ENCODE assay signal across 10 cellular contexts in genomic region chr2:73202156-73203054, GRCh38. TPM values are rescaled to one million over a fixed set of nuclear protein-coding genes. Genes with fewer than 3 reads are reported as not detected.
DNase-seq lines count a peak whose midpoint lies in the region; ATAC-seq and TF ChIP-seq lines count a peak whose summit lies in the region.
"Had no signal": no experiment of that assay in that cellular context is flagged by ENCODE, and none has a peak within 500 bp of the region (broad histone marks: within the 10 kb centered on the region; RNA-seq: fewer than 3 reads in every experiment).

A gene with protein sequence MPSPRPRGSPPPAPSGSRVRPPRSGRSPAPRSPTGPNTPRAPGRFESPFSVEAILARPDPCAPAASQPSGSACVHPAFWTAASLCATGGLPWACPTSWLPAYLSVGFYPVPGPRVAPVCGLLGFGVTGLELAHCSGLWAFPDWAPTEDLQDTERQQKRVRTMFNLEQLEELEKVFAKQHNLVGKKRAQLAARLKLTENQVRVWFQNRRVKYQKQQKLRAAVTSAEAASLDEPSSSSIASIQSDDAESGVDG (plus strand): TSS chr2:73202574. CDS start chr2:73202667, 93 bp downstream.

- ATAC-seq in foreskin keratinocyte (peak; percentile 26), psoas muscle (peak in 3 of 4 donors; percentile 32 to 49 (median 46)), HG02885 (IDR thresholded peaks at IDR 0.05; ENCODE audit: poor library complexity, unreplicated experiment) (no peak), GM21367 (IDR thresholded peaks at IDR 0.05; ENCODE audit: unreplicated experiment) (no peak)

- H3K4me1 ChIP-seq in ES-I3 (ENCODE audit: insufficient read depth, low read length) (no peaks in the 10 kb centered on the region), foreskin keratinocyte (no peaks in the 10 kb centered on the region), psoas muscle (peaks cover 3% of the 10 kb centered on the region)
- H3K4me1 ChIP-seq: SJSA1 had no signal

- H3K9me3 ChIP-seq in ES-I3 (ENCODE audit: control insufficient read depth, insufficient read depth, low read length) (no peaks in the 10 kb centered on the region; the same call in 1 of the 2 replicates), psoas muscle (no peaks in the 10 kb centered on the region)

- peaks cover 58% of the 10 kb centered on the region for H3K27me3 ChIP-seq in foreskin keratinocyte
- peaks cover 0 to 90% (median 19%) of the 10 kb centered on the region in 3 donors for H3K27me3 ChIP-seq in psoas muscle (ENCODE audit: insufficient read depth in 3 of 3, low read length in 2 of 3)

- H3K36me3 ChIP-seq in ES-I3 (ENCODE audit: insufficient read depth, low read length) (no peaks in the 10 kb centered on the region), psoas muscle (ENCODE audit: insufficient read depth in 1 of 2, low read depth in 1 of 2) (no peaks in the 10 kb centered on the region)
- H3K36me3 ChIP-seq: SJSA1 had no signal

- intact Hi-C loops in psoas muscle (cut with DNase I), result no loop called here

- WGBS in psoas muscle, 3 donors, result 1 to 2% (median 2%) methylated on average over 70 to 87 of the region's 87 CpGs

- H3K27ac ChIP-seq in foreskin keratinocyte, result no peak within 1 kb of the TSS
- H3K27ac ChIP-seq in psoas muscle, result no peak within 1 kb of the TSS
- H3K27ac ChIP-seq: SJSA1 had no signal

- peak within 1 kb of the TSS; percentile 54 for H3K9ac ChIP-seq in ES-I3 (ENCODE audit: low read depth, low read length)

- H3K4me3 ChIP-seq in WI38 (ENCODE audit: low read depth, low read length) (peak within 1 kb of the TSS; percentile 27; the same call in 1 of the 2 replicates), psoas muscle (peak within 1 kb of the TSS; percentile 50)
- H3K4me3 ChIP-seq: SJSA1 had no signal

- DNase-seq in foreskin keratinocyte (no peak), psoas muscle (no peak), NCI-H510A treated with DMSO at 0.1 percent for 48 hours (lab: John Stamatoyannopoulos, UW) (no peak), occipital lobe (lab: John Stamatoyannopoulos, UW) (no peak)
- DNase-seq: hippocampal formation had no signal

- no peak for TF ChIP-seq CTCF in WI38 (IDR thresholded peaks at IDR 0.05; ENCODE audit: low read depth, low read length)
- TF ChIP-seq CTCF in foreskin keratinocyte (conservative IDR thresholded peaks at IDR 0.05), result no peak
- TF ChIP-seq CTCF in psoas muscle (IDR thresholded peaks at IDR 0.05), result no peak

RNA-seq across cellular contexts. Expression of the gene that starts here (rescaled TPM):
- not detected in 2 replicates for total RNA-seq in foreskin keratinocyte
- not detected in 2 replicates for polyA plus RNA-seq in foreskin keratinocyte
- total RNA-seq in psoas muscle, result not detected
- polyA plus RNA-seq in psoas muscle, result not detected
- not detected for total RNA-seq in occipital lobe
- total RNA-seq: SJSA1 had no signal

Comparison
In these comparisons a context has a peak if more than half of its experiments do, and no peak if none do; other contexts are left out.
1. Peak in ATAC-seq in foreskin keratinocyte; RNA of the gene not detected or under 1 TPM.
2. Peak in ATAC-seq and H3K4me3 ChIP-seq in psoas muscle; RNA of the gene not detected or under 1 TPM.